13 cellular contexts compared by ENCODE assay signal in genomic region chr1:225423518-225423855, GRCh38. TPM values are rescaled to one million over a fixed set of nuclear protein-coding genes. Genes with fewer than 3 reads are reported as not detected.
A peak's percentile ranks its signal among the peaks of the same experiment; 100 is the strongest.
DNase-seq lines count a peak whose midpoint lies in the region; ATAC-seq and TF ChIP-seq lines count a peak whose summit lies in the region.
"Had no signal": no experiment of that assay in that cellular context is flagged by ENCODE, and none has a peak within 500 bp of the region (broad histone marks: within the 10 kb centered on the region; RNA-seq: fewer than 3 reads in every experiment).

No MANE protein-coding gene starts in this region.

- no peak for DNase-seq in MCF 10A (ENCODE audit: unreplicated experiment)
- DNase-seq in mammary epithelial cell = no peak
- DNase-seq in RWPE1 (ENCODE audit: low spot score) = no peak
- no peak for DNase-seq in glutamatergic neuron
- no peak for DNase-seq in transverse colon
- DNase-seq in islet precursor cell = no peak
- DNase-seq in central memory CD4-positive, alpha-beta T cell = no peak
- DNase-seq: activated CD8-positive, alpha-beta memory T cell treated with anti-CD3 and anti-CD28 coated beads, Interleukin-2, amount 50 U/mL, for 48 hours; C1 segment of cervical spinal cord; NCI-H2171; psoas muscle; uterus had no signal

- peaks cover 48% of the 10 kb centered on the region for H3K4me1 Mint-ChIP-seq in MCF 10A (ENCODE audit: insufficient read depth, unreplicated experiment)
- peaks cover 43% of the 10 kb centered on the region for H3K4me1 Mint-ChIP-seq in glutamatergic neuron (ENCODE audit: low read depth, unreplicated experiment)

- H3K9ac ChIP-seq in mammary epithelial cell (ENCODE audit: insufficient read depth, low read length) = no peak overlapping the region

- no peak overlapping the region for H2AFZ ChIP-seq in mammary epithelial cell (ENCODE audit: low read depth, low read length)

- no peak for TF ChIP-seq EP300 in transverse colon (IDR thresholded peaks at IDR 0.05; ENCODE audit: low read depth)

- H3K4me3 Mint-ChIP-seq in MCF 10A (ENCODE audit: unreplicated experiment) (no peak overlapping the region), glutamatergic neuron (ENCODE audit: unreplicated experiment) (peak overlapping the region; percentile 30)

- BruUV-seq in MCF 10A (replicated peaks; lab: Mats Ljungman, UMichigan) = no TSS peak
- BruUV-seq in mammary epithelial cell (replicated peaks; lab: Mats Ljungman, UMichigan) = no TSS peak

- peaks cover 1% of the 10 kb centered on the region for H4K20me1 ChIP-seq in mammary epithelial cell (ENCODE audit: insufficient read depth, low read length)

- no peaks in the 10 kb centered on the region for H3K9me3 Mint-ChIP-seq in MCF 10A (ENCODE audit: unreplicated experiment)
- H3K9me3 Mint-ChIP-seq in glutamatergic neuron (ENCODE audit: unreplicated experiment) = peaks cover 9% of the 10 kb centered on the region

- H3K27ac Mint-ChIP-seq in MCF 10A (ENCODE audit: low read depth, unreplicated experiment) = peak overlapping the region; percentile 20
- H3K27ac Mint-ChIP-seq in glutamatergic neuron (ENCODE audit: unreplicated experiment) = no peak overlapping the region

- no peak for TF ChIP-seq POLR2A in transverse colon (IDR thresholded peaks at IDR 0.05)

- H3K27ac ChIP-seq in mammary epithelial cell (ENCODE audit: insufficient read depth, low read depth, low read length) = no peak overlapping the region
- H3K27ac ChIP-seq in RWPE1 = peak overlapping the region; percentile 38; the same call in 1 of the 2 replicates
- peak overlapping the region; percentile 94 to 99 (median 98) for H3K27ac ChIP-seq in transverse colon
- H3K27ac ChIP-seq: psoas muscle, uterus had no signal

- dilution Hi-C loops in mammary epithelial cell (cut with HindIII; ENCODE audit: low sequenced_read_pairs) = no loop called here

- H3K36me3 ChIP-seq in mammary epithelial cell (ENCODE audit: insufficient read depth, low read length) (peaks cover 13% of the 10 kb centered on the region), transverse colon (peaks cover 0 to 17% (median 8%) of the 10 kb centered on the region in 4 donors)
- H3K36me3 ChIP-seq: uterus had no signal

- H3K4me1 ChIP-seq in mammary epithelial cell (ENCODE audit: insufficient read depth, low read length) (peaks cover 32% of the 10 kb centered on the region), transverse colon (peaks cover 28 to 61% (median 49%) of the 10 kb centered on the region in 4 donors)

- no peak for ATAC-seq in HG03378 (IDR thresholded peaks at IDR 0.05; ENCODE audit: unreplicated experiment)
- ATAC-seq: psoas muscle had no signal

- H3K27me3 ChIP-seq in mammary epithelial cell (ENCODE audit: insufficient read depth, low read length) (no peaks in the 10 kb centered on the region), transverse colon (no peaks in the 10 kb centered on the region)
- H3K27me3 ChIP-seq: uterus had no signal

- in situ Hi-C loops in mammary epithelial cell (cut with MboI; ENCODE audit: low sequenced_read_pairs in 2 of 2) (no loop called here), transverse colon (cut with MboI; ENCODE audit: low pct_ligation_motif_present in 1 of 4, low pct_unique_long_range_greater_than_20kb in 1 of 4, low sequenced_read_pairs in 3 of 4) (no loop called here)

- intact Hi-C loops in MCF 10A (cut with micrococcal nuclease) = no loop called here
- intact Hi-C loops in mammary epithelial cell (cut with micrococcal nuclease) = no loop called here
- intact Hi-C loops in transverse colon (cut with DNase I; ENCODE audit: low total_unique reads) = no loop called here

- H3K27me3 Mint-ChIP-seq in MCF 10A (ENCODE audit: insufficient read depth, unreplicated experiment) (no peaks in the 10 kb centered on the region), glutamatergic neuron (ENCODE audit: unreplicated experiment) (peaks cover 7% of the 10 kb centered on the region)

- H3K79me2 ChIP-seq in mammary epithelial cell (ENCODE audit: insufficient read depth, low read length) = peaks cover 88% of the 10 kb centered on the region

- H3K9me3 ChIP-seq in mammary epithelial cell (replicated peaks; ENCODE audit: insufficient read depth, low read length) (no peaks in the 10 kb centered on the region), transverse colon (no peaks in the 10 kb centered on the region)
- H3K9me3 ChIP-seq: psoas muscle, uterus had no signal

- POLR2A ChIA-PET in MCF 10A (lab: Yijun Ruan, JAX) (interaction anchor here (0.5 to 11.9 kb wide), 7 partner anchors 7 to 1932 kb away, joined by 3 to 611 read pairs (median 55); no protein-coding TSS in a partner anchor), RWPE1 (lab: Yijun Ruan, JAX; ENCODE audit: low non-redundant PET) (no interaction called here)

- H3K4me2 ChIP-seq in mammary epithelial cell (ENCODE audit: insufficient read depth, low read depth, low read length) = no peak overlapping the region

- TF ChIP-seq CTCF in MCF 10A (IDR thresholded peaks at IDR 0.05; ENCODE audit: unreplicated experiment) (no peak), mammary epithelial cell (conservative IDR thresholded peaks at IDR 0.05 in 1 of 2, IDR thresholded peaks at IDR 0.05 in 1 of 2; ENCODE audit: extremely low read depth in 1 of 2, insufficient read depth in 1 of 2, low read depth in 1 of 2, low read length in 2 of 2) (no peak), RWPE1 (conservative IDR thresholded peaks at IDR 0.05; ENCODE audit: low read depth) (no peak), glutamatergic neuron (IDR thresholded peaks at IDR 0.05; ENCODE audit: partially characterized antibody, unreplicated experiment) (no peak), transverse colon (IDR thresholded peaks at IDR 0.05) (no peak)

- H3K36me3 Mint-ChIP-seq in MCF 10A (ENCODE audit: insufficient read depth, unreplicated experiment) = peaks cover 22% of the 10 kb centered on the region
- no peaks in the 10 kb centered on the region for H3K36me3 Mint-ChIP-seq in glutamatergic neuron (ENCODE audit: unreplicated experiment)

- H3K4me3 ChIP-seq in mammary epithelial cell (replicated peaks in 1 of 3; ENCODE audit: insufficient read depth in 1 of 3, low read depth in 2 of 3, low read length in 3 of 3) (no peak overlapping the region), transverse colon (peak overlapping the region in 1 of 4 donors; percentile 12)
- H3K4me3 ChIP-seq: psoas muscle, uterus had no signal

- CTCF ChIA-PET in MCF 10A (lab: Yijun Ruan, JAX) (interaction anchor here (0.6 to 5.7 kb wide), 7 partner anchors 27 to 170 kb away, joined by 3 to 48 read pairs (median 4); no protein-coding TSS in a partner anchor), mammary epithelial cell (lab: Charles Lee; ENCODE audit: low non-redundant PET) (no interaction called here), RWPE1 (lab: Yijun Ruan, JAX) (interaction anchor here (0.6 to 2.6 kb wide), 2 partner anchors 51 to 532 kb away, joined by 5 to 13 read pairs; no protein-coding TSS in a partner anchor)

- WGBS in mammary epithelial cell (ENCODE audit: low coverage, missing lambda C conversion rate) = 100% methylated on average over 2 of the region's 2 CpGs
- WGBS in transverse colon (ENCODE audit: low coverage in 1 of 2), 2 donors = 38 to 50% methylated on average over 2 of the region's 2 CpGs

RNA-seq across cellular contexts. Expression of gene LBR, which starts 4.4 kb away (rescaled TPM):
- total RNA-seq in MCF 10A (2022) = 98.5 and 106 TPM in 2 replicates
- total RNA-seq in mammary epithelial cell = 10 to 100 TPM; 17.7 to 35.7 TPM
- polyA plus RNA-seq in mammary epithelial cell = 16.1 TPM
- polyA minus RNA-seq in mammary epithelial cell = 54.8 TPM
- total RNA-seq in glutamatergic neuron (ENCODE audit: unreplicated experiment) = 93.9 TPM
- total RNA-seq in transverse colon = 10 to 100 TPM; 48.6 to 97.9 (median 75.1) TPM
